ENCODE assay signal across 9 cellular contexts in genomic region chr16:51151435-51151950, GRCh38. TPM values are rescaled to one million over a fixed set of nuclear protein-coding genes. Genes with fewer than 3 reads are reported as not detected.
DNase-seq lines count a peak whose midpoint lies in the region; ATAC-seq, FAIRE-seq and TF ChIP-seq lines count a peak whose summit lies in the region.
"Had no signal": no experiment of that assay in that cellular context is flagged by ENCODE, and none has a peak within 500 bp of the region (broad histone marks: within the 10 kb centered on the region; RNA-seq: fewer than 3 reads in every experiment).

No MANE protein-coding gene starts in this region.

- no peaks in the 10 kb centered on the region for H3K36me3 Mint-ChIP-seq in CD8-positive, alpha-beta T cell

- no peak for FAIRE-seq in frontal cortex (lab: Jason Lieb, UNC)
- no peak for FAIRE-seq in pancreas (lab: Jason Lieb, UNC)

- peaks cover 4 to 19% (median 17%) of the 10 kb centered on the region in 3 donors for H3K4me1 ChIP-seq in pancreas
- H3K4me1 ChIP-seq in CD8-positive, alpha-beta T cell (ENCODE audit: insufficient read depth, low read length), result no peaks in the 10 kb centered on the region

- CTCF ChIA-PET in RWPE1 (lab: Yijun Ruan, JAX), result interaction anchor here (0.6 to 0.7 kb wide), 2 partner anchors 519 to 632 kb away, joined by 4 to 5 read pairs; no protein-coding TSS in a partner anchor
- CTCF ChIA-PET in CD8-positive, alpha-beta T cell (lab: Charles Lee), result no interaction called here

- DNase-seq in ELR (ENCODE audit: low read depth) (peak; percentile 73), NCI-H748 treated with DMSO at 0.1 percent for 48 hours (lab: John Stamatoyannopoulos, UW) (peak; percentile 69), frontal cortex (ENCODE audit: low spot score in 2 of 2) (peak; percentile 75 to 89), pancreas (peak in 4 of 6 donors; percentile 40 to 79 (median 60)), activated gamma-delta T cell (lab: John Stamatoyannopoulos, UW) (no peak), RWPE1 (ENCODE audit: low spot score) (no peak)
- DNase-seq in activated effector memory CD4-positive, alpha-beta T cell treated with anti-CD3 and anti-CD28 coated beads, Interleukin-2, amount 50 U/mL, for 16 hours, result no peak
- no peak for DNase-seq in CD8-positive, alpha-beta T cell

- WGBS in pancreas, 2 donors, result 1 to 2% methylated on average over 52 to 60 of the region's 60 CpGs

- H3K27me3 ChIP-seq in pancreas, result peaks cover 0 to 47% (median 21%) of the 10 kb centered on the region in 4 donors
- peaks cover 4% of the 10 kb centered on the region for H3K27me3 ChIP-seq in CD8-positive, alpha-beta T cell (ENCODE audit: insufficient read depth, low read length)

- no peak overlapping the region for H3K27ac Mint-ChIP-seq in CD8-positive, alpha-beta T cell

- H3K36me3 ChIP-seq in pancreas, result no peaks in the 10 kb centered on the region
- no peaks in the 10 kb centered on the region for H3K36me3 ChIP-seq in CD8-positive, alpha-beta T cell (ENCODE audit: insufficient read depth, low read length)

- intact Hi-C loops in pancreas (cut with DNase I), result no loop called here
- intact Hi-C loops in CD8-positive, alpha-beta T cell (cut with DNase I, micrococcal nuclease), result no loop called here

- no peaks in the 10 kb centered on the region for H3K9me3 Mint-ChIP-seq in CD8-positive, alpha-beta T cell

- H3K4me3 Mint-ChIP-seq in CD8-positive, alpha-beta T cell, result no peak overlapping the region

- peak overlapping the region in 1 of 4 donors; percentile 23 for H3K27ac ChIP-seq in pancreas
- H3K27ac ChIP-seq in RWPE1, result no peak overlapping the region
- no peak overlapping the region for H3K27ac ChIP-seq in CD8-positive, alpha-beta T cell (ENCODE audit: low read depth, low read length)
- H3K27ac ChIP-seq: HL-60 had no signal

- no peak for TF ChIP-seq CTCF in pancreas (IDR thresholded peaks at IDR 0.05)
- TF ChIP-seq CTCF in RWPE1 (conservative IDR thresholded peaks at IDR 0.05; ENCODE audit: low read depth), result no peak
- TF ChIP-seq CTCF in CD8-positive, alpha-beta T cell (IDR thresholded peaks at IDR 0.05), result no peak

- H3K4me3 ChIP-seq in pancreas, result peak overlapping the region; percentile 12 to 52 (median 32)
- no peak overlapping the region for H3K4me3 ChIP-seq in CD8-positive, alpha-beta T cell (ENCODE audit: low read depth, low read length)

- peak; percentile 22 to 68 (median 43) for ATAC-seq in pancreas
- no peak for ATAC-seq in CD8-positive, alpha-beta T cell

- H3K9me3 ChIP-seq in pancreas, result no peaks in the 10 kb centered on the region
- H3K9me3 ChIP-seq in CD8-positive, alpha-beta T cell (ENCODE audit: low read length), result no peaks in the 10 kb centered on the region

- H3K27me3 Mint-ChIP-seq in CD8-positive, alpha-beta T cell (ENCODE audit: low read depth), result peaks cover 51% of the 10 kb centered on the region

- POLR2A ChIA-PET in RWPE1 (lab: Yijun Ruan, JAX; ENCODE audit: low non-redundant PET), result no interaction called here
- POLR2A ChIA-PET in CD8-positive, alpha-beta T cell (lab: Charles Lee), result no interaction called here

- peaks cover 12% of the 10 kb centered on the region for H3K4me1 Mint-ChIP-seq in CD8-positive, alpha-beta T cell (ENCODE audit: low read depth)

RNA-seq across cellular contexts. Expression of gene SALL1, which starts 0.4 kb away (rescaled TPM):
- total RNA-seq in frontal cortex (5.3 TPM), pancreas (1 to 10 TPM in 2 of 6 donors, under 1 TPM in 4; 0.39 to 1.1 (median 0.62) TPM)
- 1 to 10 TPM in 1 of 2 donors, under 1 TPM in 1; 0.61 to 2.0 TPM for polyA plus RNA-seq in pancreas
- total RNA-seq in CD8-positive, alpha-beta T cell, result not detected

Comparison
In these comparisons a context has a peak if more than half of its experiments do, and no peak if none do; other contexts are left out.
1. DNase-seq: peak in ELR (single experiment), NCI-H748 treated with DMSO at 0.1 percent for 48 hours (single experiment), frontal cortex (2 of 2) and pancreas (4 of 6); none in activated gamma-delta T cell (single experiment), activated effector memory CD4-positive, alpha-beta T cell treated with anti-CD3 and anti-CD28 coated beads, Interleukin-2, amount 50 U/mL, for 16 hours (single experiment), RWPE1 (single experiment) and CD8-positive, alpha-beta T cell (0 of 7).